26 cellular contexts compared by ENCODE assay signal in genomic region chr7:100683659-100684533, GRCh38. TPM values are rescaled to one million over a fixed set of nuclear protein-coding genes. Genes with fewer than 3 reads are reported as not detected.
A peak's percentile ranks its signal among the peaks of the same experiment; 100 is the strongest.
DNase-seq lines count a peak whose midpoint lies in the region; ATAC-seq, FAIRE-seq and TF ChIP-seq lines count a peak whose summit lies in the region.
"Had no signal": no experiment of that assay in that cellular context is flagged by ENCODE, and none has a peak within 500 bp of the region (broad histone marks: within the 10 kb centered on the region; RNA-seq: fewer than 3 reads in every experiment).

No MANE protein-coding gene starts in this region.

- DNase-seq in AG08396 (ENCODE audit: low spot score) (peak; percentile 10), GM19239 (ENCODE audit: insufficient read length, low spot score) (peak; percentile 8), hepatic stellate cell (ENCODE audit: low spot score) (peak; percentile 4), ureter (ENCODE audit: low spot score) (no peak), spleen (no peak)
- DNase-seq: Calu3; CD8-positive, alpha-beta memory T cell; DMS153; GOT3; Kasumi-1; NCI-H1694; NCI-H2081 treated with DMSO at 0.1 percent for 48 hours; NCI-H2171 treated with DMSO at 0.1 percent for 48 hours; NCI-H524 treated with DMSO at 0.1 percent for 48 hours; NCI-H82; OCI-M1 had no signal

- H3K4me1 ChIP-seq in neutrophil (ENCODE audit: control insufficient read depth in 1 of 2, insufficient read depth in 1 of 2, low read depth in 1 of 2, low read length in 1 of 2): peaks cover 16 to 18% of the 10 kb centered on the region in 2 experiments
- H3K4me1 ChIP-seq in spleen: peaks cover 0 to 40% (median 17%) of the 10 kb centered on the region in 6 donors

- FAIRE-seq in GM19239 (lab: Jason Lieb, UNC): no peak
- FAIRE-seq: G401.6, RCC 7860 had no signal

- H3K36me3 ChIP-seq in neutrophil (peaks cover 97% of the 10 kb centered on the region), spleen (peaks cover 0 to 100% (median 97%) of the 10 kb centered on the region in 6 donors)

- TF ChIP-seq CTCF in neutrophil (IDR thresholded peaks at IDR 0.05) (no peak), spleen (IDR thresholded peaks at IDR 0.05 in 8 of 11, conservative IDR thresholded peaks at IDR 0.05 in 3 of 11) (no peak)

- H3K27me3 ChIP-seq in neutrophil: no peaks in the 10 kb centered on the region
- H3K27me3 ChIP-seq in spleen (replicated peaks in 1 of 7): no peaks in the 10 kb centered on the region
- H3K27me3 ChIP-seq: SJSA1 had no signal

- H3K27ac ChIP-seq in neutrophil (peak overlapping the region; percentile 100), spleen (no peak overlapping the region)
- H3K27ac ChIP-seq: C4-2B, SJSA1 had no signal

- 91 to 98% (median 94%) methylated on average over 13 to 37 of the region's 37 CpGs for WGBS in spleen, 5 donors

- H3K4me3 ChIP-seq in neutrophil (ENCODE audit: low read depth in 1 of 2, low read length in 1 of 2) (no peak overlapping the region), spleen (no peak overlapping the region)
- H3K4me3 ChIP-seq: SJSA1 had no signal

- no peaks in the 10 kb centered on the region for H3K9me3 ChIP-seq in neutrophil
- H3K9me3 ChIP-seq in spleen: no peaks in the 10 kb centered on the region
- H3K9me3 ChIP-seq: SJSA1 had no signal

- TF ChIP-seq POLR2A in spleen (IDR thresholded peaks at IDR 0.05): no peak

- ATAC-seq in HG02970 (IDR thresholded peaks at IDR 0.05; ENCODE audit: low FRiP score, unreplicated experiment): no peak
- ATAC-seq: Right ventricle myocardium inferior had no signal

- intact Hi-C loops in spleen (cut with DNase I; ENCODE audit: low total_unique reads): no loop called here

RNA-seq across cellular contexts. Expression of gene GIGYF1, which starts 10.2 kb away (rescaled TPM):
- 44.9 TPM for total RNA-seq in ureter
- total RNA-seq in spleen: 100 to 1,000 TPM in 1 of 7 donors, 10 to 100 TPM in 6; 35.3 to 102 (median 71.5) TPM
- polyA plus RNA-seq in spleen: 10 to 100 TPM; 15.4 to 56.2 (median 36.0) TPM

RNA-seq across cellular contexts. Expression of gene GNB2, which starts 10.4 kb away (rescaled TPM):
- total RNA-seq in ureter: 225 TPM
- 100 to 1,000 TPM; 207 to 342 (median 270) TPM for total RNA-seq in spleen
- polyA plus RNA-seq in spleen: 100 to 1,000 TPM; 104 to 195 (median 121) TPM

RNA-seq across cellular contexts. Expression of gene POP7, which starts 22.0 kb away (rescaled TPM):
- total RNA-seq in ureter (28.0 TPM), spleen (10 to 100 TPM; 14.9 to 22.8 (median 17.2) TPM)
- polyA plus RNA-seq in spleen: 10 to 100 TPM; 30.6 to 39.1 (median 38.2) TPM

RNA-seq across cellular contexts. Expression of gene ACTL6B, which starts 27.6 kb away (rescaled TPM):
- total RNA-seq in ureter (not detected), spleen (not detected)
- polyA plus RNA-seq in spleen: not detected
- total RNA-seq: A172; Calu3; CD8-positive, alpha-beta memory T cell; MCF 10A; Right ventricle myocardium inferior; SJSA1 had no signal
- polyA plus RNA-seq: AG04450; CD8-positive, alpha-beta memory T cell had no signal

RNA-seq across cellular contexts. Expression of gene EPO, which starts 36.4 kb away (rescaled TPM):
- total RNA-seq in ureter: 0.68 TPM
- total RNA-seq in spleen: under 1 TPM in 1 of 7 donors, not detected in 6; 0.42 TPM
- under 1 TPM; 0.06 to 0.26 (median 0.13) TPM for polyA plus RNA-seq in spleen
- total RNA-seq: A172, Calu3, MCF 10A, Right ventricle myocardium inferior, SJSA1 had no signal
- polyA plus RNA-seq: AG04450; CD8-positive, alpha-beta memory T cell had no signal

Comparison
In these comparisons a context has a peak if more than half of its experiments do, and no peak if none do; other contexts are left out.
1. DNase-seq: peak in AG08396 (single experiment), GM19239 (single experiment) and hepatic stellate cell (single experiment); none in ureter (single experiment) and spleen (single experiment).